Comparison of ENCODE assay signal across 8 cellular contexts in the genomic region with DNA sequence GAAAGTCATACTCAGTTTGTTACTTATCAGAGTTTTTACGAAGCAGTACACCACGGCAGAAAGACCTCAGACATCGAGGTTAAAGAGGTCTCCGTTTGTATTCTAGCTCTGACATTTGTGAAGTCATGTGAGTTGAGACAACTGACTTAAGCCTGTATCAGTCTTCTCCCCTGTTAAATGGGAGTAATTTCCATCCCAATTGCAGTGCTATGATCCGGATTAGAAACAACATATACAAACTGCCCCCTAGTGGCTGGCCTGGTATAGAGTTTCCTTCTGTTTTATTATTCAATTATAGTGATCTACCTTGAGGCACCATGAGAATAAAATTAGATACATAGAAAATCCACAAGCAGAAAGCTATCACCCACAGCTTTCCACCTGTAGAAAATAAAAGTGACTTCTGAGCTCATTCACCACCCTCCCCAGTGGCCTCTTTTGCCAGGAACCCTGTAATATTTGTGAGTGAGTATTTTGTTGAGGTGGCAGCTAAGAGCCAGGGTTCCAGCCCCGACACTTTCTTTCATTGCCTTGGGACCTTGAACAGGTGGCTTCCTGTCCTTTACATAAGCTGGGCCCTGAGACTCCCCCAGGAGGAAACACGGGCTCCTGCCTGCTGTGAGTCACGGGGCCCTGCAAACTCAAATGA.
A peak's percentile ranks its signal among the peaks of the same experiment; 100 is the strongest.
DNase-seq lines count a peak whose midpoint lies in the region; ATAC-seq and TF ChIP-seq lines count a peak whose summit lies in the region.

No MANE protein-coding gene starts in this region.

- no peak overlapping the region for H3K4me2 ChIP-seq in Karpas-422 (ENCODE audit: low read depth, low read length, poor library complexity, severe bottlenecking)
- H3K4me2 ChIP-seq in mammary epithelial cell (ENCODE audit: insufficient read depth, low read depth, low read length), result no peak overlapping the region

- H3K9ac ChIP-seq in Karpas-422 (ENCODE audit: low read length) (no peak overlapping the region), mammary epithelial cell (ENCODE audit: insufficient read depth, low read length) (no peak overlapping the region)

- peak; percentile 28 to 31 for TF ChIP-seq CTCF in mammary epithelial cell (conservative IDR thresholded peaks at IDR 0.05 in 1 of 2, IDR thresholded peaks at IDR 0.05 in 1 of 2; ENCODE audit: extremely low read depth in 1 of 2, insufficient read depth in 1 of 2, low read depth in 1 of 2, low read length in 2 of 2)
- TF ChIP-seq CTCF in osteocyte (IDR thresholded peaks at IDR 0.05), result peak; percentile 20

- DNase-seq in SIG-M5 treated with dmso at 0.1 percent for 504 hours (lab: John Stamatoyannopoulos, UW; ENCODE audit: unreplicated experiment) (peak; percentile 1), SIG-M5 (lab: John Stamatoyannopoulos, UW) (no peak), Karpas-422 (peak; percentile 71), mammary epithelial cell (no peak), osteocyte (ENCODE audit: extremely low spot score, unreplicated experiment) (no peak), NCI-H2227 (lab: John Stamatoyannopoulos, UW; ENCODE audit: unreplicated experiment) (no peak), hepatic stellate cell (ENCODE audit: low spot score) (no peak)

- H3K36me3 ChIP-seq in Karpas-422 (ENCODE audit: insufficient read depth, low read length) (no peaks in the 10 kb centered on the region), mammary epithelial cell (ENCODE audit: insufficient read depth, low read length) (no peaks in the 10 kb centered on the region)

- in situ Hi-C loops in mammary epithelial cell (cut with MboI; ENCODE audit: low sequenced_read_pairs in 2 of 2), result no loop called here

- no peak for ATAC-seq in GM21367 (IDR thresholded peaks at IDR 0.05; ENCODE audit: unreplicated experiment)

- H3K79me2 ChIP-seq in Karpas-422 (ENCODE audit: low read length) (no peaks in the 10 kb centered on the region), mammary epithelial cell (ENCODE audit: insufficient read depth, low read length) (no peaks in the 10 kb centered on the region)

- dilution Hi-C loops in mammary epithelial cell (cut with HindIII; ENCODE audit: low sequenced_read_pairs), result no loop called here

- H4K20me1 ChIP-seq in Karpas-422 (ENCODE audit: insufficient read depth, low read depth, low read length), result no peaks in the 10 kb centered on the region; the same call in 1 of the 2 replicates
- H4K20me1 ChIP-seq in mammary epithelial cell (ENCODE audit: insufficient read depth, low read length), result no peaks in the 10 kb centered on the region

- H3K9me2 ChIP-seq in Karpas-422 (replicated peaks; ENCODE audit: insufficient read depth, low read length), result no peaks in the 10 kb centered on the region

- no peak overlapping the region for H3K4me3 ChIP-seq in Karpas-422 (ENCODE audit: low read length)
- H3K4me3 ChIP-seq in mammary epithelial cell (replicated peaks in 1 of 3; ENCODE audit: insufficient read depth in 1 of 3, low read depth in 2 of 3, low read length in 3 of 3), result no peak overlapping the region

- H3K27ac Mint-ChIP-seq in osteocyte (ENCODE audit: unreplicated experiment), result no peak overlapping the region

- H3K4me1 ChIP-seq in Karpas-422 (ENCODE audit: low read length) (no peaks in the 10 kb centered on the region), mammary epithelial cell (ENCODE audit: insufficient read depth, low read length) (no peaks in the 10 kb centered on the region)

- H3K9me3 ChIP-seq in Karpas-422 (ENCODE audit: low read length), result no peaks in the 10 kb centered on the region
- peaks cover 25% of the 10 kb centered on the region for H3K9me3 ChIP-seq in mammary epithelial cell (replicated peaks; ENCODE audit: insufficient read depth, low read length)

- CTCF ChIA-PET in mammary epithelial cell (lab: Charles Lee; ENCODE audit: low non-redundant PET), result no interaction called here

- H3K9me3 Mint-ChIP-seq in osteocyte (ENCODE audit: unreplicated experiment), result peaks cover 10% of the 10 kb centered on the region

- no peak overlapping the region for H3K4me3 Mint-ChIP-seq in osteocyte (ENCODE audit: unreplicated experiment)

- no peaks in the 10 kb centered on the region for H3K4me1 Mint-ChIP-seq in osteocyte (ENCODE audit: unreplicated experiment)

- no TSS peak for BruUV-seq in mammary epithelial cell (replicated peaks; lab: Mats Ljungman, UMichigan)

- intact Hi-C loops in mammary epithelial cell (cut with micrococcal nuclease), result loop anchor here (1.0 to 2.0 kb wide), 2 partner anchors 226 to 595 kb away; no protein-coding TSS in a partner anchor

- H3K36me3 Mint-ChIP-seq in osteocyte (ENCODE audit: unreplicated experiment), result no peaks in the 10 kb centered on the region

- H3K27me3 ChIP-seq in Karpas-422 (ENCODE audit: low read length) (no peaks in the 10 kb centered on the region), mammary epithelial cell (ENCODE audit: insufficient read depth, low read length) (no peaks in the 10 kb centered on the region)

- 54% methylated on average over 8 of the region's 8 CpGs for WGBS in mammary epithelial cell (ENCODE audit: low coverage, missing lambda C conversion rate)

- no peak overlapping the region for H3K27ac ChIP-seq in Karpas-422 (ENCODE audit: low read length)
- no peak overlapping the region for H3K27ac ChIP-seq in mammary epithelial cell (ENCODE audit: insufficient read depth, low read depth, low read length)

- H3K27me3 Mint-ChIP-seq in osteocyte (ENCODE audit: unreplicated experiment), result no peaks in the 10 kb centered on the region

- no peak overlapping the region for H2AFZ ChIP-seq in Karpas-422 (ENCODE audit: low read length)
- H2AFZ ChIP-seq in mammary epithelial cell (ENCODE audit: low read depth, low read length), result no peak overlapping the region

Comparison
In these comparisons a context has a peak if more than half of its experiments do, and no peak if none do; other contexts are left out.
1. DNase-seq: peak in SIG-M5 treated with dmso at 0.1 percent for 504 hours (single experiment) and Karpas-422 (single experiment); none in SIG-M5 (single experiment), mammary epithelial cell (single experiment), osteocyte (single experiment), NCI-H2227 (single experiment) and hepatic stellate cell (single experiment).